Comparison of ENCODE assay signal across 9 cellular contexts in genomic region chr17:18361837-18362380, GRCh38. TPM values are rescaled to one million over a fixed set of nuclear protein-coding genes. Genes with fewer than 3 reads are reported as not detected.
DNase-seq lines count a peak whose midpoint lies in the region; ATAC-seq, FAIRE-seq and TF ChIP-seq lines count a peak whose summit lies in the region.
"Had no signal": no experiment of that assay in that cellular context is flagged by ENCODE, and none has a peak within 500 bp of the region (broad histone marks: within the 10 kb centered on the region; RNA-seq: fewer than 3 reads in every experiment).

No MANE protein-coding gene starts in this region.

- peak overlapping the region; percentile 78 for H3K27ac ChIP-seq in 22Rv1

- POLR2A ChIA-PET in MCF 10A (lab: Yijun Ruan, JAX): interaction anchor here (1.4 to 2.4 kb wide), 4 partner anchors 9 to 103 kb away, joined by 4 to 16 read pairs (median 8); partner anchors contain the start of gene EVPLL

- peaks cover 11% of the 10 kb centered on the region for H3K4me1 Mint-ChIP-seq in MCF 10A (ENCODE audit: insufficient read depth, unreplicated experiment)
- H3K4me1 Mint-ChIP-seq in naive B cell: peaks cover 10 to 20% (median 16%) of the 10 kb centered on the region in 3 donors

- CTCF ChIA-PET in MCF 10A (lab: Yijun Ruan, JAX): interaction anchor here (1.2 kb wide), 1 partner anchor 9 kb away, joined by 5 read pairs; no protein-coding TSS in a partner anchor

- ATAC-seq in naive B cell (ENCODE audit: low read depth in 2 of 2) (no peak), GM18498 (IDR thresholded peaks at IDR 0.05; ENCODE audit: unreplicated experiment) (no peak)

- no TSS peak for BruUV-seq in MCF 10A (replicated peaks; lab: Mats Ljungman, UMichigan)

- peak; percentile 52 for FAIRE-seq in HTR-8/SVneo (lab: Jason Lieb, UNC)

- H3K27ac Mint-ChIP-seq in MCF 10A (ENCODE audit: low read depth, unreplicated experiment): no peak overlapping the region
- peak overlapping the region in 2 of 6 donors; percentile 16 to 49 for H3K27ac Mint-ChIP-seq in naive B cell

- TF ChIP-seq CTCF in 22Rv1 (IDR thresholded peaks at IDR 0.05): no peak
- no peak for TF ChIP-seq CTCF in MCF 10A (IDR thresholded peaks at IDR 0.05; ENCODE audit: unreplicated experiment)

- H3K27me3 Mint-ChIP-seq in MCF 10A (ENCODE audit: insufficient read depth, unreplicated experiment) (no peaks in the 10 kb centered on the region), naive B cell (no peaks in the 10 kb centered on the region)

- H3K36me3 Mint-ChIP-seq in MCF 10A (ENCODE audit: insufficient read depth, unreplicated experiment): peaks cover 37% of the 10 kb centered on the region
- H3K36me3 Mint-ChIP-seq in naive B cell: no peaks in the 10 kb centered on the region

- intact Hi-C loops in MCF 10A (cut with micrococcal nuclease): no loop called here

- DNase-seq in HTR-8/SVneo (ENCODE audit: insufficient read length, low spot score) (no peak), MCF 10A (ENCODE audit: unreplicated experiment) (no peak), naive B cell (no peak), NCI-H82 (lab: John Stamatoyannopoulos, UW) (no peak), T1000 (lab: John Stamatoyannopoulos, UW) (no peak), NCI-H2196 (lab: John Stamatoyannopoulos, UW; ENCODE audit: unreplicated experiment) (no peak)
- DNase-seq: DMS79 treated with DMSO at 0.1 percent for 48 hours had no signal

- H3K9me3 Mint-ChIP-seq in MCF 10A (ENCODE audit: unreplicated experiment) (no peaks in the 10 kb centered on the region), naive B cell (peaks cover 0 to 3% (median 0%) of the 10 kb centered on the region in 7 donors)

- H3K4me3 Mint-ChIP-seq in MCF 10A (ENCODE audit: unreplicated experiment): peak overlapping the region; percentile 89
- H3K4me3 Mint-ChIP-seq in naive B cell: peak overlapping the region in 7 of 8 donors; percentile 10 to 97 (median 92)

RNA-seq across cellular contexts. Expression of gene SHMT1, which starts 1.4 kb away (rescaled TPM):
- 17.0 and 23.0 TPM in 2 replicates for total RNA-seq in MCF 10A (2022)
- 10 to 100 TPM in 5 of 6 donors, 1 to 10 TPM in 1; 9.1 to 18.0 (median 15.8) TPM for polyA plus RNA-seq in naive B cell (ENCODE audit: low read depth in 6 of 6)

RNA-seq across cellular contexts. Expression of gene EVPLL, which starts 15.7 kb away (rescaled TPM):
- 0.70 and 0.88 TPM in 2 replicates for total RNA-seq in MCF 10A (2022)
- polyA plus RNA-seq in naive B cell (ENCODE audit: low read depth in 6 of 6): not detected

RNA-seq across cellular contexts. Expression of gene SMCR8, which starts 46.8 kb away (rescaled TPM):
- total RNA-seq in MCF 10A (2022): 10.9 and 16.8 TPM in 2 replicates
- polyA plus RNA-seq in naive B cell (ENCODE audit: low read depth in 6 of 6): 1 to 10 TPM; 2.8 to 9.2 (median 5.9) TPM

RNA-seq across cellular contexts. Expression of gene TOP3A, which starts 47.1 kb away (rescaled TPM):
- total RNA-seq in MCF 10A (2022): 32.5 and 35.3 TPM in 2 replicates
- 10 to 100 TPM in 5 of 6 donors, 1 to 10 TPM in 1; 5.2 to 20.1 (median 14.6) TPM for polyA plus RNA-seq in naive B cell (ENCODE audit: low read depth in 6 of 6)
